Comparison of ENCODE assay signal across 18 cellular contexts in the genomic region with DNA sequence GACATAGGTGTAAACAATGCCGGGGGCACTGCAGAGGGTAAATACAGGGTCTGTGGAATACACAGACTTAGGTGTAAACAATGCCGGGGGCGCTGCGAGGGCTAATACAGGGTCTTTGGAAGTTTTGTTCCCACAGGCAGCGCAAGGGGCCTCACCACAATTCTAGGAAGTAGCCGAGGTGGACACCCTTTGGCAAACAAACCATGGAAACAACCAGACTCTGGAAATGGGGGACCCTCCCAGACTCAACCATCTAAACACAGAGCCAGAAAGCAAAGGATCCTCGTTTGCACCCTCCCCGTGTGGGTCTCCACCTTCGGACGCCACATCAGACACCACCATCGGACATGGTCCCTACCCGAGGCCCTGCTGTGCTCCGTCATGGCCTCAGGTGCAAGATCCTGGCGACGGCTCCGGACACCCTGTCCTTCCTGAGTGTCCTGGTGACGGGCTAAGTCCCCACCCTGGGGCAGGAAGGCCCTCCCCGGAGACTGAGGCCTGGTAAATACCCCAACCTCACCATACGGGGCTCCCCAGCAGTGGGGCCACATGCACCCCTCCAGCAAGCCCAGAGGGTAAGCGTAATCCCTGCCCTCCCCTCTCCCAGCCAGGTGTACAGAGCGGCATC. TPM values are rescaled to one million over a fixed set of nuclear protein-coding genes. Genes with fewer than 3 reads are reported as not detected.
A peak's percentile ranks its signal among the peaks of the same experiment; 100 is the strongest.
DNase-seq lines count a peak whose midpoint lies in the region; ATAC-seq, FAIRE-seq and TF ChIP-seq lines count a peak whose summit lies in the region.
"Had no signal": no experiment of that assay in that cellular context is flagged by ENCODE, and none has a peak within 500 bp of the region (broad histone marks: within the 10 kb centered on the region; RNA-seq: fewer than 3 reads in every experiment).

No MANE protein-coding gene starts in this region.

- H3K9me3 ChIP-seq in Panc1 (ENCODE audit: control insufficient read depth, insufficient read depth, low read depth, low read length) = no peaks in the 10 kb centered on the region
- no peaks in the 10 kb centered on the region for H3K9me3 ChIP-seq in lower lobe of right lung
- H3K9me3 ChIP-seq in gastrocnemius medialis = no peaks in the 10 kb centered on the region

- H3K27ac Mint-ChIP-seq in mesothelial cell of epicardium = no peak overlapping the region

- ATAC-seq in Panc1 (0 out of 2 replicates have a peak, but pooled peaks have one; percentile 11), lower lobe of right lung (peak; percentile 13 to 22), gastrocnemius medialis (no peak), GM18873 (IDR thresholded peaks at IDR 0.05; ENCODE audit: low FRiP score, unreplicated experiment) (no peak)
- ATAC-seq: HCT116, PC-3 had no signal

- FAIRE-seq in GM12892 (lab: Jason Lieb, UNC) = no peak

- H3K27me3 Mint-ChIP-seq in mesothelial cell of epicardium (ENCODE audit: low read depth) = no peaks in the 10 kb centered on the region

- H3K4me1 Mint-ChIP-seq in mesothelial cell of epicardium = no peaks in the 10 kb centered on the region

- no peak for TF ChIP-seq CTCF in Panc1 (IDR thresholded peaks at IDR 0.05)
- TF ChIP-seq CTCF in lower lobe of right lung (IDR thresholded peaks at IDR 0.05) = no peak
- no peak for TF ChIP-seq CTCF in gastrocnemius medialis (IDR thresholded peaks at IDR 0.05 in 4 of 5, conservative IDR thresholded peaks at IDR 0.05 in 1 of 5)
- no peak for TF ChIP-seq CTCF in mesothelial cell of epicardium (IDR thresholded peaks at IDR 0.05; ENCODE audit: unreplicated experiment)

- no peaks in the 10 kb centered on the region for H3K9me3 Mint-ChIP-seq in mesothelial cell of epicardium

- in situ Hi-C loops in Panc1 (cut with HindIII; ENCODE audit: low pct_unique_long_range_greater_than_20kb, low sequenced_read_pairs) (no loop called here), gastrocnemius medialis (cut with MboI; ENCODE audit: low sequenced_read_pairs in 4 of 4) (no loop called here)

- no peaks in the 10 kb centered on the region for H3K27me3 ChIP-seq in Panc1 (ENCODE audit: control insufficient read depth, insufficient read depth, low read length)
- H3K27me3 ChIP-seq in lower lobe of right lung (ENCODE audit: low read depth) = no peaks in the 10 kb centered on the region
- H3K27me3 ChIP-seq in gastrocnemius medialis = no peaks in the 10 kb centered on the region

- POLR2A ChIA-PET in Panc1 (lab: Charles Lee) = no interaction called here
- POLR2A ChIA-PET in HEK293T (lab: Yijun Ruan, JAX) = no interaction called here

- H3K27ac ChIP-seq in Panc1 (ENCODE audit: low read length) (no peak overlapping the region), lower lobe of right lung (peak overlapping the region; percentile 62), gastrocnemius medialis (peak overlapping the region; percentile 24 to 79 (median 64))
- H3K27ac ChIP-seq: GM23248 had no signal

- intact Hi-C loops in Panc1 (cut with micrococcal nuclease; ENCODE audit: unreplicated experiment) = no loop called here
- intact Hi-C loops in lower lobe of right lung (cut with DNase I) = no loop called here
- intact Hi-C loops in gastrocnemius medialis (cut with DNase I; ENCODE audit: low total_unique reads) = no loop called here

- H3K4me3 ChIP-seq in Panc1 (ENCODE audit: low read depth in 2 of 2, low read length in 2 of 2) = no peak overlapping the region
- peak overlapping the region; percentile 47 for H3K4me3 ChIP-seq in lower lobe of right lung
- peak overlapping the region; percentile 14 to 58 (median 41) for H3K4me3 ChIP-seq in gastrocnemius medialis
- H3K4me3 ChIP-seq: GM23248 had no signal

- H3K36me3 ChIP-seq in Panc1 (ENCODE audit: control insufficient read depth, insufficient read depth, low read length) (no peaks in the 10 kb centered on the region; the same call in 1 of the 2 replicates), lower lobe of right lung (peaks cover 61% of the 10 kb centered on the region), gastrocnemius medialis (peaks cover 0 to 48% of the 10 kb centered on the region in 2 donors)

- peak; percentile 18 for DNase-seq in GM12892 (ENCODE audit: insufficient read length)
- DNase-seq in Panc1 (ENCODE audit: low read depth, low spot score) = no peak
- DNase-seq in lower lobe of right lung = no peak
- DNase-seq in gastrocnemius medialis = no peak
- no peak for DNase-seq in HEK293T (ENCODE audit: extremely low spot score)
- no peak for DNase-seq in mesothelial cell of epicardium (ENCODE audit: low spot score in 2 of 2, unreplicated experiment in 2 of 2)
- DNase-seq: COR-L47, DMS153, GM23248, KBM-7, NCI-H1436, NCI-H2029, NCI-H2171, NCI-H446, NCI-H748 treated with DMSO at 0.1 percent for 48 hours, PC-3 had no signal

- no peaks in the 10 kb centered on the region for H3K4me1 ChIP-seq in Panc1 (ENCODE audit: control insufficient read depth, insufficient read depth, low read length)
- no peaks in the 10 kb centered on the region for H3K4me1 ChIP-seq in lower lobe of right lung
- H3K4me1 ChIP-seq in gastrocnemius medialis = no peaks in the 10 kb centered on the region

- BruUV-seq in Panc1 (replicated peaks; lab: Mats Ljungman, UMichigan) = no TSS peak

- TF ChIP-seq POLR2A in GM12892 (IDR thresholded peaks at IDR 0.05; ENCODE audit: low read depth, low read length) (no peak), gastrocnemius medialis (IDR thresholded peaks at IDR 0.05) (no peak)

- CTCF ChIA-PET in Panc1 (lab: Charles Lee) = no interaction called here
- CTCF ChIA-PET in HEK293T (lab: Yijun Ruan, JAX) = no interaction called here

- peaks cover 12% of the 10 kb centered on the region for H3K36me3 Mint-ChIP-seq in mesothelial cell of epicardium

- no peak overlapping the region for H3K4me3 Mint-ChIP-seq in mesothelial cell of epicardium

TF ChIP-seq in HEK293T, 16 proteins besides CTCF, POLR2A, EP300 and RAD21:
- TF ChIP-seq ELF4 (IDR thresholded peaks at IDR 0.05) = no peak
- no peak for TF ChIP-seq ARNT (IDR thresholded peaks at IDR 0.05)
- no peak for TF ChIP-seq CTBP1 (IDR thresholded peaks at IDR 0.05; ENCODE audit: borderline replicate concordance)
- no peak for TF ChIP-seq SUZ12 (IDR thresholded peaks at IDR 0.05)
- no peak for TF ChIP-seq LEF1 (IDR thresholded peaks at IDR 0.05; ENCODE audit: borderline replicate concordance)
- no peak for TF ChIP-seq FOXM1 (IDR thresholded peaks at IDR 0.05; ENCODE audit: borderline replicate concordance)
- no peak for TF ChIP-seq ZNF384 (IDR thresholded peaks at IDR 0.05)
- TF ChIP-seq, protein P1, sequence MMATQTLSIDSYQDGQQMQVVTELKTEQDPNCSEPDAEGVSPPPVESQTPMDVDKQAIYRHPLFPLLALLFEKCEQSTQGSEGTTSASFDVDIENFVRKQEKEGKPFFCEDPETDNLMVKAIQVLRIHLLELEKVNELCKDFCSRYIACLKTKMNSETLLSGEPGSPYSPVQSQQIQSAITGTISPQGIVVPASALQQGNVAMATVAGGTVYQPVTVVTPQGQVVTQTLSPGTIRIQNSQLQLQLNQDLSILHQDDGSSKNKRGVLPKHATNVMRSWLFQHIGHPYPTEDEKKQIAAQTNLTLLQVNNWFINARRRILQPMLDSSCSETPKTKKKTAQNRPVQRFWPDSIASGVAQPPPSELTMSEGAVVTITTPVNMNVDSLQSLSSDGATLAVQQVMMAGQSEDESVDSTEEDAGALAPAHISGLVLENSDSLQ (IDR thresholded peaks at IDR 0.05) = no peak
- no peak for TF ChIP-seq NFRKB (IDR thresholded peaks at IDR 0.05)
- TF ChIP-seq L3MBTL2 (conservative IDR thresholded peaks at IDR 0.05) = no peak
- TF ChIP-seq TARDBP (IDR thresholded peaks at IDR 0.05) = no peak

RNA-seq across cellular contexts. Expression of gene PLPP2, which starts 16.7 kb away (rescaled TPM):
- polyA plus RNA-seq in GM12892 (2012; ENCODE audit: missing spikeins) = 2.1 TPM
- total RNA-seq in Panc1 (2021; ENCODE audit: unreplicated experiment) (67.0 TPM), lower lobe of right lung (11.7 TPM), gastrocnemius medialis (1 to 10 TPM in 1 of 4 donors, under 1 TPM in 2, not detected in 1; 0.64 to 1.2 (median 0.92) TPM), mesothelial cell of epicardium (8.0 to 8.8 TPM (median 8.4 TPM) in 3 replicates)
- polyA plus RNA-seq in Panc1 (2012; ENCODE audit: insufficient read length) = 130 TPM
- total RNA-seq: PC-3 had no signal

RNA-seq across cellular contexts. Expression of gene MIER2, which starts 36.7 kb away (rescaled TPM):
- 9.4 TPM for polyA plus RNA-seq in GM12892 (2012; ENCODE audit: missing spikeins)
- total RNA-seq in Panc1 (2021; ENCODE audit: unreplicated experiment) (32.1 TPM), lower lobe of right lung (39.4 TPM), gastrocnemius medialis (10 to 100 TPM; 10.6 to 21.0 (median 16.5) TPM), mesothelial cell of epicardium (47.1 to 50.5 TPM (median 47.6 TPM) in 3 replicates)
- 45.4 TPM for polyA plus RNA-seq in Panc1 (2012; ENCODE audit: insufficient read length)
- total RNA-seq: PC-3 had no signal

Comparison
In these comparisons a context has a peak if more than half of its experiments do, and no peak if none do; other contexts are left out.
1. ATAC-seq: peak in Panc1 (single experiment) and lower lobe of right lung (2 of 2); none in gastrocnemius medialis (0 of 2) and GM18873 (single experiment).
2. H3K4me3 ChIP-seq: peak in lower lobe of right lung (single experiment) and gastrocnemius medialis (4 of 4); none in Panc1 (0 of 2).